ENCODE assay signal across 8 cellular contexts in the genomic region with DNA sequence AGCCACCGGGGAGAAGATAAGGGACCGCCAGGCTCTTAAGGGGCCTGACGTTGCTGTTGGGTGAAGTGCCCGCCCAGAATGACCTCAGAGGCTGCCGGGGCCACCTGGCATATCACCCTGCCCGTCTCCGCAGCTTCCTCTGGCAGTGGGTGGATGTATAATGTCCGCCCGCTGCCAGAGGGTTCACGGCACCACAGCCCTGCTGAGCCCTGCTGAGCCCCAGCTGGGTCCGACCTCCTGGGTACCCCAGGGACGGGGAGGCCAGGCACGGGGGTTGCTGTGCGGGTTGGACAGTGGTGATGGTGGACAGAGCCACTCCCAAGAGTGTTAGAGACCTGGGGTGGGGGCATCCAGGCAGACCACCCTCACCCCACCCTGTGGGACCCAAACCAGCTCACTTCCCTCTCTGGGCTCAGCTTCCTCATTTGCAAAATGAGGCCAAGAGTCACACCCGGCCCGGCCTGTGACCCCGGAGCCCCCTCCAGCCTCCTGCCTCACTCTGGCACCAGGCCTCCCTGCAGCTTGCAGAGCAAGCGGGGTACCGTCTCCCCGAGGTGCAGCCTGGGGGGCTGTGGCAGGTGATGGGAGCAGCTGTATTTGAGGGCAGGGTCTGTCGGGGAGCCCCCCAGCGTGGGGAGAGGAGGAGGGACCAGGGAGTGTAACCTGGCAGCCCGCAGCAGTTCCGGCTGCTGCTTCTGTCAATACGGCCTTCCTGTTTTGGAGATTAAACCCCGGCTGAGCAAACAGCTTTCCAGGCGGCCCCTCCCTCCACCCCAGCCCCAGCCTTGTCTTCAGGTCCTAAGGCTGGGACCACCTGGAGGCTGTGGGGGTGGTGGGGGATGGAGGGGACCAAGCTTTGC. TPM values are rescaled to one million over a fixed set of nuclear protein-coding genes. Genes with fewer than 3 reads are reported as not detected.
A peak's percentile ranks its signal among the peaks of the same experiment; 100 is the strongest.
DNase-seq lines count a peak whose midpoint lies in the region; ATAC-seq and TF ChIP-seq lines count a peak whose summit lies in the region.

No MANE protein-coding gene starts in this region.

- peak overlapping the region; percentile 66 for H3K4me3 ChIP-seq in CD8-positive, alpha-beta memory T cell (ENCODE audit: low read length)
- no peak overlapping the region for H3K4me3 ChIP-seq in MM.1S (ENCODE audit: low read length)
- H3K4me3 ChIP-seq in effector memory CD4-positive, alpha-beta T cell (ENCODE audit: insufficient read depth, low read depth, low read length, poor library complexity, severe bottlenecking) = peak overlapping the region; percentile 45

- POLR2A ChIA-PET in CD8-positive, alpha-beta memory T cell (lab: Charles Lee) = interaction anchor here (1.0 to 2.4 kb wide), 3 partner anchors 9 to 18 kb away, joined by 4 to 27 read pairs (median 25); no protein-coding TSS in a partner anchor

- peak overlapping the region; percentile 85 to 98 (median 96) for H3K27ac Mint-ChIP-seq in CD8-positive, alpha-beta memory T cell

- intact Hi-C loops in head of caudate nucleus (cut with DNase I) = no loop called here

- peak overlapping the region; percentile 38 for H3K27ac ChIP-seq in CD8-positive, alpha-beta memory T cell (ENCODE audit: low read depth, low read length)
- H3K27ac ChIP-seq in MM.1S (ENCODE audit: low read length) = no peak overlapping the region
- peak overlapping the region; percentile 88 for H3K27ac ChIP-seq in effector memory CD4-positive, alpha-beta T cell (ENCODE audit: insufficient read depth, low read length, poor library complexity, severe bottlenecking)

- peaks cover 46 to 64% (median 48%) of the 10 kb centered on the region in 3 donors for H3K4me1 Mint-ChIP-seq in CD8-positive, alpha-beta memory T cell

- H3K4me2 ChIP-seq in MM.1S (ENCODE audit: low read depth, low read length) = peak overlapping the region; percentile 50; the same call in 1 of the 2 replicates

- no peak for TF ChIP-seq CTCF in MM.1S (IDR thresholded peaks at IDR 0.05; ENCODE audit: low read length)

- peaks cover 5% of the 10 kb centered on the region; the same call in 1 of the 2 replicates for H3F3A ChIP-seq in MM.1S (ENCODE audit: insufficient read depth, low read length)

- H3K9ac ChIP-seq in MM.1S (ENCODE audit: low read length) = no peak overlapping the region; the same call in 1 of the 2 replicates

- ATAC-seq in HG03045 (IDR thresholded peaks at IDR 0.05; ENCODE audit: unreplicated experiment) = no peak

- H3K9me3 ChIP-seq in CD8-positive, alpha-beta memory T cell (ENCODE audit: low read length) = no peaks in the 10 kb centered on the region
- no peaks in the 10 kb centered on the region for H3K9me3 ChIP-seq in MM.1S (replicated peaks; ENCODE audit: insufficient read depth, low read length)
- H3K9me3 ChIP-seq in effector memory CD4-positive, alpha-beta T cell (ENCODE audit: control insufficient read depth, low read length) = no peaks in the 10 kb centered on the region

- peak overlapping the region; percentile 96 for H2AFZ ChIP-seq in MM.1S (ENCODE audit: low read length)

- peak in 4 of 5 donors; percentile 56 to 79 (median 70) for DNase-seq in CD8-positive, alpha-beta memory T cell
- DNase-seq in MM.1S = no peak
- peak; percentile 73 for DNase-seq in UCSD-AML1 (lab: John Stamatoyannopoulos, UW; ENCODE audit: unreplicated experiment)
- DNase-seq in effector memory CD4-positive, alpha-beta T cell = peak; percentile 46 to 50 (median 49)
- peak; percentile 49 for DNase-seq in stimulated activated CD8-positive, alpha-beta memory T cell treated with anti-CD3 and anti-CD28 coated beads, Interleukin-12 subunit alpha, Interleukin-12 subunit beta, amount 100 ng/mL, for 4 hours (ENCODE audit: low read depth)
- DNase-seq in head of caudate nucleus = no peak
- DNase-seq in NCI-H1930 (lab: John Stamatoyannopoulos, UW) = no peak

- CTCF ChIA-PET in CD8-positive, alpha-beta memory T cell (lab: Charles Lee) = interaction anchor here (0.8 to 2.0 kb wide), 10 partner anchors 9 to 199 kb away, joined by 3 to 10 read pairs (median 4); no protein-coding TSS in a partner anchor

- H3K27me3 Mint-ChIP-seq in CD8-positive, alpha-beta memory T cell = no peaks in the 10 kb centered on the region

- H3K36me3 ChIP-seq in CD8-positive, alpha-beta memory T cell (ENCODE audit: insufficient read depth, low read length) = no peaks in the 10 kb centered on the region
- H3K36me3 ChIP-seq in MM.1S (replicated peaks; ENCODE audit: insufficient read depth, low read length) = no peaks in the 10 kb centered on the region
- H3K36me3 ChIP-seq in effector memory CD4-positive, alpha-beta T cell (ENCODE audit: control insufficient read depth, insufficient read depth, low read length) = no peaks in the 10 kb centered on the region

- H3K9me3 Mint-ChIP-seq in CD8-positive, alpha-beta memory T cell = no peaks in the 10 kb centered on the region

- H3K4me1 ChIP-seq in CD8-positive, alpha-beta memory T cell (ENCODE audit: insufficient read depth, low read length) = peaks cover 69% of the 10 kb centered on the region
- peaks cover 24% of the 10 kb centered on the region for H3K4me1 ChIP-seq in MM.1S (ENCODE audit: low read length)
- peaks cover 61% of the 10 kb centered on the region for H3K4me1 ChIP-seq in effector memory CD4-positive, alpha-beta T cell (ENCODE audit: control insufficient read depth, insufficient read depth, low read length, poor library complexity, severe bottlenecking)

- no peaks in the 10 kb centered on the region for H3K9me2 ChIP-seq in MM.1S (replicated peaks; ENCODE audit: insufficient read depth, low read length)

- H4K20me1 ChIP-seq in MM.1S (ENCODE audit: insufficient read depth, low read length) = no peaks in the 10 kb centered on the region

- peak overlapping the region; percentile 64 to 87 (median 76) for H3K4me3 Mint-ChIP-seq in CD8-positive, alpha-beta memory T cell

- no peaks in the 10 kb centered on the region for H3K27me3 ChIP-seq in CD8-positive, alpha-beta memory T cell (ENCODE audit: insufficient read depth, low read length, poor library complexity, severe bottlenecking)
- H3K27me3 ChIP-seq in MM.1S (replicated peaks; ENCODE audit: insufficient read depth, low read length) = peaks cover 30% of the 10 kb centered on the region
- no peaks in the 10 kb centered on the region for H3K27me3 ChIP-seq in effector memory CD4-positive, alpha-beta T cell (replicated peaks; ENCODE audit: control insufficient read depth, insufficient read depth, low read length, poor library complexity, severe bottlenecking)

- no peaks in the 10 kb centered on the region for H3K36me3 Mint-ChIP-seq in CD8-positive, alpha-beta memory T cell

- no peaks in the 10 kb centered on the region for H3K79me2 ChIP-seq in MM.1S (ENCODE audit: low read length)

RNA-seq across cellular contexts. Expression of a gene that starts 8.4 kb away (rescaled TPM):
- 10 to 100 TPM; 28.0 to 30.8 TPM for total RNA-seq in CD8-positive, alpha-beta memory T cell
- 2.0 TPM for polyA plus RNA-seq in CD8-positive, alpha-beta memory T cell

RNA-seq across cellular contexts. Expression of a gene that starts 34.9 kb away (rescaled TPM):
- total RNA-seq in CD8-positive, alpha-beta memory T cell = not detected
- polyA plus RNA-seq in CD8-positive, alpha-beta memory T cell = not detected

RNA-seq across cellular contexts. Expression of a gene that starts 44.2 kb away (rescaled TPM):
- total RNA-seq in CD8-positive, alpha-beta memory T cell = 10 to 100 TPM; 35.0 to 38.8 TPM
- polyA plus RNA-seq in CD8-positive, alpha-beta memory T cell = 41.9 TPM

RNA-seq across cellular contexts. Expression of a gene that starts 47.6 kb away (rescaled TPM):
- 10 to 100 TPM in 1 of 2 experiments, 1 to 10 TPM in 1; 9.6 to 10.4 TPM for total RNA-seq in CD8-positive, alpha-beta memory T cell
- 4.1 TPM for polyA plus RNA-seq in CD8-positive, alpha-beta memory T cell

Comparison
In these comparisons a context has a peak if more than half of its experiments do, and no peak if none do; other contexts are left out.
1. DNase-seq: peak in CD8-positive, alpha-beta memory T cell (4 of 5), UCSD-AML1 (single experiment), effector memory CD4-positive, alpha-beta T cell (3 of 3) and stimulated activated CD8-positive, alpha-beta memory T cell treated with anti-CD3 and anti-CD28 coated beads, Interleukin-12 subunit alpha, Interleukin-12 subunit beta, amount 100 ng/mL, for 4 hours (single experiment); none in MM.1S (single experiment), head of caudate nucleus (0 of 42) and NCI-H1930 (0 of 2).